26 cellular contexts compared by ENCODE assay signal in genomic region chr2:82330104-82330503, GRCh38.
"Had no signal": no experiment of that assay in that cellular context is flagged by ENCODE, and none has a peak within 500 bp of the region (broad histone marks: within the 10 kb centered on the region; RNA-seq: fewer than 3 reads in every experiment).

No MANE protein-coding gene starts in this region.

- H3K36me3 Mint-ChIP-seq: activated naive CD4-positive, alpha-beta T cell treated with anti-CD3 and anti-CD28 coated beads, Interleukin-2, amount 10 ng/mL, durations not matched to agents 7 days and 5 days; stimulated activated memory B cell treated with anti-CD40 and anti-IgM and Interleukin-4, amounts not matched to agents 10 μg/mL and 1 μg/mL and 100 μg/mL, for 72 hours had no signal

- DNase-seq: activated CD4-positive, alpha-beta memory T cell treated with anti-CD3 and anti-CD28 coated beads, Interleukin-2, amount 10 ng/mL, durations not matched to agents 7 days and 5 days; activated CD4-positive, alpha-beta T cell treated with anti-CD3 and anti-CD28 coated beads, Interleukin-2, amount 10 ng/mL, durations not matched to agents 24 days and 14 days; activated effector memory CD4-positive, alpha-beta T cell treated with anti-CD3 and anti-CD28 coated beads, Interleukin-2, amount 50 U/mL, for 16 hours; activated naive CD4-positive, alpha-beta T cell treated with anti-CD3 and anti-CD28 coated beads, Interleukin-2, amount 10 ng/mL, durations not matched to agents 7 days and 5 days; activated T-cell treated with anti-CD3 and anti-CD28 coated beads, Interleukin-2, amount 50 U/mL, for 72 hours; amygdala; cerebellar nuclear complex; head of caudate nucleus; hypothalamus; left ventricle myocardium superior; mammary epithelial cell; midbrain; nucleus accumbens; small intestine; stomach; transverse colon had no signal

- H3K36me3 ChIP-seq: gastroesophageal sphincter, stomach, suprapubic skin, transverse colon had no signal

- H3K4me3 ChIP-seq: coronary artery, gastroesophageal sphincter, stomach, suprapubic skin, transverse colon had no signal

- H3K27ac Mint-ChIP-seq: activated CD4-positive, alpha-beta memory T cell treated with anti-CD3 and anti-CD28 coated beads, Interleukin-2, amount 10 ng/mL, durations not matched to agents 7 days and 5 days; activated CD4-positive, alpha-beta T cell treated with anti-CD3 and anti-CD28 coated beads, Interleukin-2, amount 10 ng/mL, durations not matched to agents 24 days and 14 days; activated naive CD4-positive, alpha-beta T cell treated with anti-CD3 and anti-CD28 coated beads, Interleukin-2, amount 10 ng/mL, durations not matched to agents 7 days and 5 days; activated T-cell treated with anti-CD3 and anti-CD28 coated beads, Interleukin-2, amount 50 U/mL, for 72 hours; natural killer cell treated with Interleukin-12 subunit alpha and Interleukin-12 subunit beta and Interleukin-15 and Interleukin-18, amount 100 ng/mL, for 72 hours; stimulated activated memory B cell treated with anti-CD40 and anti-IgM and Interleukin-4, amounts not matched to agents 10 μg/mL and 1 μg/mL and 100 μg/mL, for 72 hours had no signal

- H3K4me3 Mint-ChIP-seq: activated CD4-positive, alpha-beta memory T cell treated with anti-CD3 and anti-CD28 coated beads, Interleukin-2, amount 10 ng/mL, durations not matched to agents 7 days and 5 days; activated CD4-positive, alpha-beta T cell treated with anti-CD3 and anti-CD28 coated beads, Interleukin-2, amount 10 ng/mL, durations not matched to agents 24 days and 14 days; activated naive CD4-positive, alpha-beta T cell treated with anti-CD3 and anti-CD28 coated beads, Interleukin-2, amount 10 ng/mL, durations not matched to agents 7 days and 5 days; activated T-cell treated with anti-CD3 and anti-CD28 coated beads, Interleukin-2, amount 50 U/mL, for 72 hours; natural killer cell treated with Interleukin-12 subunit alpha and Interleukin-12 subunit beta and Interleukin-15 and Interleukin-18, amount 100 ng/mL, for 72 hours; stimulated activated memory B cell treated with anti-CD40 and anti-IgM and Interleukin-4, amounts not matched to agents 10 μg/mL and 1 μg/mL and 100 μg/mL, for 72 hours had no signal

- H3K9me3 ChIP-seq: gastroesophageal sphincter, suprapubic skin, transverse colon had no signal

- ATAC-seq: activated CD4-positive, CD25-positive, alpha-beta regulatory T cell treated with anti-CD3 and anti-CD28 coated beads, Interleukin-2, amount 50 U/mL, for 24 hours; activated T-cell treated with anti-CD3 and anti-CD28 coated beads, Interleukin-2, amount 50 U/mL, for 72 hours; gastroesophageal sphincter; left ventricle myocardium superior; natural killer cell treated with Interleukin-12 subunit alpha and Interleukin-12 subunit beta and Interleukin-15 and Interleukin-18, amount 100 ng/mL, for 72 hours; sciatic nerve; stimulated activated memory B cell treated with anti-CD40 and anti-IgM and Interleukin-4, amounts not matched to agents 10 μg/mL and 1 μg/mL and 100 μg/mL, for 72 hours had no signal

- H3K27me3 Mint-ChIP-seq: activated CD4-positive, alpha-beta memory T cell treated with anti-CD3 and anti-CD28 coated beads, Interleukin-2, amount 10 ng/mL, durations not matched to agents 7 days and 5 days; activated CD4-positive, alpha-beta T cell treated with anti-CD3 and anti-CD28 coated beads, Interleukin-2, amount 10 ng/mL, durations not matched to agents 24 days and 14 days; activated naive CD4-positive, alpha-beta T cell treated with anti-CD3 and anti-CD28 coated beads, Interleukin-2, amount 10 ng/mL, durations not matched to agents 7 days and 5 days; natural killer cell treated with Interleukin-12 subunit alpha and Interleukin-12 subunit beta and Interleukin-15 and Interleukin-18, amount 100 ng/mL, for 72 hours; stimulated activated memory B cell treated with anti-CD40 and anti-IgM and Interleukin-4, amounts not matched to agents 10 μg/mL and 1 μg/mL and 100 μg/mL, for 72 hours had no signal

- FAIRE-seq: bronchial epithelial cell, small intestine, urothelium cell line had no signal

- H3K4me1 Mint-ChIP-seq: activated CD4-positive, alpha-beta memory T cell treated with anti-CD3 and anti-CD28 coated beads, Interleukin-2, amount 10 ng/mL, durations not matched to agents 7 days and 5 days; activated CD4-positive, alpha-beta T cell treated with anti-CD3 and anti-CD28 coated beads, Interleukin-2, amount 10 ng/mL, durations not matched to agents 24 days and 14 days; activated naive CD4-positive, alpha-beta T cell treated with anti-CD3 and anti-CD28 coated beads, Interleukin-2, amount 10 ng/mL, durations not matched to agents 7 days and 5 days; stimulated activated memory B cell treated with anti-CD40 and anti-IgM and Interleukin-4, amounts not matched to agents 10 μg/mL and 1 μg/mL and 100 μg/mL, for 72 hours had no signal

- H3K27me3 ChIP-seq: gastroesophageal sphincter, stomach, suprapubic skin, transverse colon had no signal

- H3K4me1 ChIP-seq: gastroesophageal sphincter, stomach, suprapubic skin, transverse colon had no signal

- H3K27ac ChIP-seq: coronary artery, epithelial cell of prostate, gastroesophageal sphincter, stomach, suprapubic skin, transverse colon had no signal
